Comparison of ENCODE assay signal across 8 cellular contexts in the genomic region with DNA sequence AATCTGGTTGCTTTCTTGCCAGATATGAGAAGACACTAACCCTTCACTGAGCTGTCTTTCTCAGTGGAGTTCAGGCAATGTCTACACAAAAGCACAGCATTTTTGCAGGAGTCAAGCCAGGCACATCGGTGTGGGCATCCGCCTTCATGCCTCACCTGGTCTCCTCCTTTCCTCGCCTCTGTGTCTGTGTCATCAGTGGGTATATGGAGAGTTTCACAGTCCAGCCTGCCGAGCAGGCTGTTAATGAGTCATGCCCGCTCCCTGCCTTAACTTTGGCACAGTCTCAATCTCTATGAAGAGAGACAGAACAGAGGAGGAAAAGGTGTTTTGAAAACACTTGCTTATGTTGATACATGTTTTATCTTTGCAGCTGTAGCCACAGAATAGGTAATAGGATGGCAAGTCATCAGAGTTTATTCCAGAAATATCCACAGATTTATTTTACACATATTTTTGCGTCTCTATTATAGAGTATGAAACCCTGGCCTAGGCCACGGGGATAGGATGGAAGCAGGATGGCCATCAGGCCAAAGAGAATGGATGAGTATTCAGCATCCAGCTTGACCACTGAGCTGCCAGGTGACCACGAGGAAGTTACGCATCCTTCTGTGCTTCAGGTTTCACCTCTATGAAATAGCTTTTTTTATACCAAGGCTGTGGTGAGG. TPM values are rescaled to one million over a fixed set of nuclear protein-coding genes. Genes with fewer than 3 reads are reported as not detected.
DNase-seq lines count a peak whose midpoint lies in the region; ATAC-seq and TF ChIP-seq lines count a peak whose summit lies in the region.

No MANE protein-coding gene starts in this region.

- H3K4me1 Mint-ChIP-seq in activated T-cell treated with anti-CD3 and anti-CD28 coated beads, Interleukin-2, amount 50 U/mL, for 72 hours (ENCODE audit: low read depth): no peaks in the 10 kb centered on the region
- no peaks in the 10 kb centered on the region for H3K4me1 Mint-ChIP-seq in activated T-cell treated with anti-CD3 and anti-CD28 coated beads, Interleukin-2, amount 50 U/mL, for 4 hours (ENCODE audit: low read depth)
- H3K4me1 Mint-ChIP-seq in brain: peaks cover 52% of the 10 kb centered on the region
- no peaks in the 10 kb centered on the region for H3K4me1 Mint-ChIP-seq in activated CD8-positive, alpha-beta memory T cell treated with anti-CD3 and anti-CD28 coated beads, Interleukin-2, amount 10 ng/mL, durations not matched to agents 7 days and 5 days

- H3K9me3 Mint-ChIP-seq in activated T-cell treated with anti-CD3 and anti-CD28 coated beads, Interleukin-2, amount 50 U/mL, for 72 hours: no peaks in the 10 kb centered on the region
- H3K9me3 Mint-ChIP-seq in activated T-cell treated with anti-CD3 and anti-CD28 coated beads, Interleukin-2, amount 50 U/mL, for 4 hours: no peaks in the 10 kb centered on the region
- no peaks in the 10 kb centered on the region for H3K9me3 Mint-ChIP-seq in brain
- no peaks in the 10 kb centered on the region for H3K9me3 Mint-ChIP-seq in activated CD8-positive, alpha-beta memory T cell treated with anti-CD3 and anti-CD28 coated beads, Interleukin-2, amount 10 ng/mL, durations not matched to agents 7 days and 5 days (ENCODE audit: low read depth)

- DNase-seq in activated T-cell treated with anti-CD3 and anti-CD28 coated beads, Interleukin-2, amount 50 U/mL, for 72 hours: no peak
- no peak for DNase-seq in activated T-cell treated with anti-CD3 and anti-CD28 coated beads, Interleukin-2, amount 50 U/mL, for 4 hours
- DNase-seq in left colon (peak; percentile 54 to 82), DMS79 (lab: John Stamatoyannopoulos, UW) (no peak), cortex of kidney (lab: John Stamatoyannopoulos, UW) (no peak)
- DNase-seq in activated CD8-positive, alpha-beta memory T cell treated with anti-CD3 and anti-CD28 coated beads, Interleukin-2, amount 10 ng/mL, durations not matched to agents 7 days and 5 days: no peak

- intact Hi-C loops in left colon (cut with DNase I, micrococcal nuclease): no loop called here

- peaks cover 8% of the 10 kb centered on the region for H3K27me3 Mint-ChIP-seq in activated T-cell treated with anti-CD3 and anti-CD28 coated beads, Interleukin-2, amount 50 U/mL, for 72 hours (ENCODE audit: low read depth)
- peaks cover 3% of the 10 kb centered on the region for H3K27me3 Mint-ChIP-seq in activated T-cell treated with anti-CD3 and anti-CD28 coated beads, Interleukin-2, amount 50 U/mL, for 4 hours (ENCODE audit: low read depth)
- no peaks in the 10 kb centered on the region for H3K27me3 Mint-ChIP-seq in brain
- peaks cover 26% of the 10 kb centered on the region for H3K27me3 Mint-ChIP-seq in activated CD8-positive, alpha-beta memory T cell treated with anti-CD3 and anti-CD28 coated beads, Interleukin-2, amount 10 ng/mL, durations not matched to agents 7 days and 5 days

- no peak overlapping the region for H3K27ac Mint-ChIP-seq in activated T-cell treated with anti-CD3 and anti-CD28 coated beads, Interleukin-2, amount 50 U/mL, for 72 hours
- H3K27ac Mint-ChIP-seq in brain: peak overlapping the region in 3 of 5 experiments; percentile 12 to 93 (median 70)
- H3K27ac Mint-ChIP-seq in activated CD8-positive, alpha-beta memory T cell treated with anti-CD3 and anti-CD28 coated beads, Interleukin-2, amount 10 ng/mL, durations not matched to agents 7 days and 5 days: no peak overlapping the region

- ATAC-seq in activated T-cell treated with anti-CD3 and anti-CD28 coated beads, Interleukin-2, amount 50 U/mL, for 72 hours (replicated peaks in 1 of 2): peak; percentile 13 to 38
- no peak for ATAC-seq in activated T-cell treated with anti-CD3 and anti-CD28 coated beads, Interleukin-2, amount 50 U/mL, for 4 hours
- ATAC-seq in left colon: peak; percentile 99
- ATAC-seq in activated CD8-positive, alpha-beta memory T cell treated with anti-CD3 and anti-CD28 coated beads, Interleukin-2, amount 10 ng/mL, durations not matched to agents 7 days and 5 days: no peak
- no peak for ATAC-seq in GM18498 (IDR thresholded peaks at IDR 0.05; ENCODE audit: unreplicated experiment)

- CTCF ChIA-PET in activated CD8-positive, alpha-beta memory T cell treated with anti-CD3 and anti-CD28 coated beads, Interleukin-2, amount 10 ng/mL, durations not matched to agents 7 days and 5 days (lab: Charles Lee): no interaction called here

- H3K4me3 Mint-ChIP-seq in activated T-cell treated with anti-CD3 and anti-CD28 coated beads, Interleukin-2, amount 50 U/mL, for 72 hours: no peak overlapping the region
- no peak overlapping the region for H3K4me3 Mint-ChIP-seq in activated T-cell treated with anti-CD3 and anti-CD28 coated beads, Interleukin-2, amount 50 U/mL, for 4 hours
- H3K4me3 Mint-ChIP-seq in brain: no peak overlapping the region
- no peak overlapping the region for H3K4me3 Mint-ChIP-seq in activated CD8-positive, alpha-beta memory T cell treated with anti-CD3 and anti-CD28 coated beads, Interleukin-2, amount 10 ng/mL, durations not matched to agents 7 days and 5 days

- no peak for TF ChIP-seq CTCF in brain (conservative IDR thresholded peaks at IDR 0.05)

- H3K36me3 Mint-ChIP-seq in activated T-cell treated with anti-CD3 and anti-CD28 coated beads, Interleukin-2, amount 50 U/mL, for 72 hours (ENCODE audit: insufficient read depth in 2 of 2): no peaks in the 10 kb centered on the region
- H3K36me3 Mint-ChIP-seq in activated T-cell treated with anti-CD3 and anti-CD28 coated beads, Interleukin-2, amount 50 U/mL, for 4 hours (ENCODE audit: insufficient read depth): no peaks in the 10 kb centered on the region
- no peaks in the 10 kb centered on the region for H3K36me3 Mint-ChIP-seq in brain
- no peaks in the 10 kb centered on the region for H3K36me3 Mint-ChIP-seq in activated CD8-positive, alpha-beta memory T cell treated with anti-CD3 and anti-CD28 coated beads, Interleukin-2, amount 10 ng/mL, durations not matched to agents 7 days and 5 days

RNA-seq across cellular contexts. Expression of a gene that starts 32.8 kb away (rescaled TPM):
- total RNA-seq in activated T-cell treated with anti-CD3 and anti-CD28 coated beads, Interleukin-2, amount 50 U/mL, for 72 hours: 1 to 10 TPM; 5.3 to 5.5 TPM
- total RNA-seq in activated T-cell treated with anti-CD3 and anti-CD28 coated beads, Interleukin-2, amount 50 U/mL, for 4 hours: 1 to 10 TPM in 1 of 3 donors, under 1 TPM in 2; 0.60 to 1.0 (median 0.73) TPM
- polyA plus RNA-seq in brain (ENCODE audit: insufficient read depth, low read depth, low replicate concordance): 9.4 TPM
- 10 to 100 TPM; 11.8 to 14.6 TPM for total RNA-seq in left colon
- total RNA-seq in activated CD8-positive, alpha-beta memory T cell treated with anti-CD3 and anti-CD28 coated beads, Interleukin-2, amount 10 ng/mL, durations not matched to agents 7 days and 5 days: 1 to 10 TPM; 1.8 to 4.3 TPM

Comparison
In these comparisons a context has a peak if more than half of its experiments do, and no peak if none do; other contexts are left out.
1. ATAC-seq: peak in activated T-cell treated with anti-CD3 and anti-CD28 coated beads, Interleukin-2, amount 50 U/mL, for 72 hours (2 of 2) and left colon (single experiment); none in activated T-cell treated with anti-CD3 and anti-CD28 coated beads, Interleukin-2, amount 50 U/mL, for 4 hours (0 of 2), activated CD8-positive, alpha-beta memory T cell treated with anti-CD3 and anti-CD28 coated beads, Interleukin-2, amount 10 ng/mL, durations not matched to agents 7 days and 5 days (single experiment) and GM18498 (single experiment).
2. DNase-seq: peak in left colon (2 of 2); none in activated T-cell treated with anti-CD3 and anti-CD28 coated beads, Interleukin-2, amount 50 U/mL, for 72 hours (0 of 2), activated T-cell treated with anti-CD3 and anti-CD28 coated beads, Interleukin-2, amount 50 U/mL, for 4 hours (single experiment), DMS79 (single experiment), activated CD8-positive, alpha-beta memory T cell treated with anti-CD3 and anti-CD28 coated beads, Interleukin-2, amount 10 ng/mL, durations not matched to agents 7 days and 5 days (single experiment) and cortex of kidney (single experiment).
3. H3K27ac Mint-ChIP-seq: peak in brain (3 of 5); none in activated T-cell treated with anti-CD3 and anti-CD28 coated beads, Interleukin-2, amount 50 U/mL, for 72 hours (single experiment) and activated CD8-positive, alpha-beta memory T cell treated with anti-CD3 and anti-CD28 coated beads, Interleukin-2, amount 10 ng/mL, durations not matched to agents 7 days and 5 days (single experiment).